In the genomic region with DNA sequence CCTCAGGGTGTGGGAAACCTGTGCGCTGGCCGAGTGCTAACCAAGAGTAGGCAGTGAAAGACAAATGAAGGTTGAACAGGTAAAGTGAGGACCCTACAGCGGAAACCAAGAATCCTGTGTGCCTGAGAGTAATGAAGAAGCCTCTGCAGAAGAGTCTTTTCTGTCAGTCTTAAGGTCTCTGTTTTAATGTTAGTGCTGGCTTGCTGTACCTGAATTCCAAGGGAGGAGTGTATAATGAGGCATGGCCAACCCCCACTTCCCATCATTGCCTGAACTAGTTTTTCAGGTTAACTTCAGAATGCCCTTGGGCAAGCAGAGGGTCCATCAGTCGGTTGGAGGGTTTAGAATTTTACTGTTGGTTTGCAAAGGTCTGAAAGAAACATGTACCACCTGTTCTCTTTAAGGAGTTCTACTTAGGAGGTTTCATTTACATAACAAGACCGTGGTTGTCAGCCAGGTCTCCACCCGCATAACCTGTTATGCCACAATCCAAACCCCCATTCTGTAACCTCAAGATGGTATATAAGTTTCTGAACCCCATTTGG, we compare ENCODE assay signal across 8 cellular contexts. TPM values are rescaled to one million over a fixed set of nuclear protein-coding genes. Genes with fewer than 3 reads are reported as not detected.
A peak's percentile ranks its signal among the peaks of the same experiment; 100 is the strongest.
DNase-seq lines count a peak whose midpoint lies in the region; ATAC-seq lines count a peak whose summit lies in the region.

No MANE protein-coding gene starts in this region.

- peak overlapping the region; percentile 99 for H3K4me3 Mint-ChIP-seq in activated naive CD4-positive, alpha-beta T cell treated with anti-CD3 and anti-CD28 coated beads, Interleukin-2, amount 50 U/mL, for 24 hours
- peak overlapping the region; percentile 99 for H3K4me3 Mint-ChIP-seq in activated T-helper 1 cell treated with anti-CD3 and anti-CD28 coated beads, Interleukin-12 subunit alpha, Interleukin-12 subunit beta, Interleukin-2, Interleukin-4 antibody, amounts not matched to agents 30 ng/mL and 10 ng/mL and 1 ng/mL, durations not matched to agents 14 hours and 24 hours and 36 hours
- peak overlapping the region; percentile 100 for H3K4me3 Mint-ChIP-seq in stimulated activated naive B cell treated with anti-CD40 and anti-IgM and Interleukin-4, amounts not matched to agents 10 μg/mL and 1 μg/mL and 100 μg/mL, for 72 hours

- no peaks in the 10 kb centered on the region for H3K9me3 Mint-ChIP-seq in activated naive CD4-positive, alpha-beta T cell treated with anti-CD3 and anti-CD28 coated beads, Interleukin-2, amount 50 U/mL, for 24 hours
- peaks cover 4% of the 10 kb centered on the region for H3K9me3 Mint-ChIP-seq in activated T-helper 1 cell treated with anti-CD3 and anti-CD28 coated beads, Interleukin-12 subunit alpha, Interleukin-12 subunit beta, Interleukin-2, Interleukin-4 antibody, amounts not matched to agents 30 ng/mL and 10 ng/mL and 1 ng/mL, durations not matched to agents 14 hours and 24 hours and 36 hours
- H3K9me3 Mint-ChIP-seq in stimulated activated naive B cell treated with anti-CD40 and anti-IgM and Interleukin-4, amounts not matched to agents 10 μg/mL and 1 μg/mL and 100 μg/mL, for 72 hours = peaks cover 0 to 4% of the 10 kb centered on the region in 2 donors

- H3K27ac Mint-ChIP-seq in activated naive CD4-positive, alpha-beta T cell treated with anti-CD3 and anti-CD28 coated beads, Interleukin-2, amount 50 U/mL, for 24 hours = peak overlapping the region; percentile 92
- peak overlapping the region; percentile 92 for H3K27ac Mint-ChIP-seq in activated T-helper 1 cell treated with anti-CD3 and anti-CD28 coated beads, Interleukin-12 subunit alpha, Interleukin-12 subunit beta, Interleukin-2, Interleukin-4 antibody, amounts not matched to agents 30 ng/mL and 10 ng/mL and 1 ng/mL, durations not matched to agents 14 hours and 24 hours and 36 hours
- H3K27ac Mint-ChIP-seq in stimulated activated naive B cell treated with anti-CD40 and anti-IgM and Interleukin-4, amounts not matched to agents 10 μg/mL and 1 μg/mL and 100 μg/mL, for 72 hours = peak overlapping the region; percentile 97

- no peak for DNase-seq in activated naive CD4-positive, alpha-beta T cell (lab: John Stamatoyannopoulos, UW)
- DNase-seq in activated T-helper 1 cell treated with anti-CD3 and anti-CD28 coated beads, Interleukin-12 subunit alpha, Interleukin-12 subunit beta, Interleukin-2, Interleukin-4 antibody, amounts not matched to agents 30 ng/mL and 10 ng/mL and 1 ng/mL, durations not matched to agents 14 hours and 24 hours and 36 hours (ENCODE audit: low spot score) = no peak
- DNase-seq in stimulated activated naive B cell treated with anti-CD40 and anti-IgM and Interleukin-4, amounts not matched to agents 10 μg/mL and 1 μg/mL and 100 μg/mL, for 72 hours = no peak
- DNase-seq in T1000 (lab: John Stamatoyannopoulos, UW) (no peak), HCEC 1CT (no peak)

- peaks cover 15% of the 10 kb centered on the region for H3K36me3 Mint-ChIP-seq in activated naive CD4-positive, alpha-beta T cell treated with anti-CD3 and anti-CD28 coated beads, Interleukin-2, amount 50 U/mL, for 24 hours
- H3K36me3 Mint-ChIP-seq in activated T-helper 1 cell treated with anti-CD3 and anti-CD28 coated beads, Interleukin-12 subunit alpha, Interleukin-12 subunit beta, Interleukin-2, Interleukin-4 antibody, amounts not matched to agents 30 ng/mL and 10 ng/mL and 1 ng/mL, durations not matched to agents 14 hours and 24 hours and 36 hours (ENCODE audit: low read depth) = peaks cover 28% of the 10 kb centered on the region
- peaks cover 19 to 28% of the 10 kb centered on the region in 2 donors for H3K36me3 Mint-ChIP-seq in stimulated activated naive B cell treated with anti-CD40 and anti-IgM and Interleukin-4, amounts not matched to agents 10 μg/mL and 1 μg/mL and 100 μg/mL, for 72 hours

- peak; percentile 31 for ATAC-seq in HG03095 (IDR thresholded peaks at IDR 0.05; ENCODE audit: unreplicated experiment)
- ATAC-seq in stimulated activated naive B cell treated with anti-CD40 and anti-IgM and Interleukin-4, amounts not matched to agents 10 μg/mL and 1 μg/mL and 100 μg/mL, for 72 hours (replicated peaks) = peak in 1 of 2 donors; percentile 0

- H3K4me3 ChIP-seq in iPS-18a (ENCODE audit: low read length) = peak overlapping the region; percentile 94

- peaks cover 5% of the 10 kb centered on the region for H3K4me1 ChIP-seq in iPS-18a (ENCODE audit: control insufficient read depth, low read depth, low read length)

- H3K9me3 ChIP-seq in iPS-18a (ENCODE audit: control insufficient read depth, low read depth, low read length) = peaks cover 4% of the 10 kb centered on the region

- intact Hi-C loops in activated T-helper 1 cell treated with anti-CD3 and anti-CD28 coated beads, Interleukin-12 subunit alpha, Interleukin-12 subunit beta, Interleukin-2, Interleukin-4 antibody, amounts not matched to agents 30 ng/mL and 10 ng/mL and 1 ng/mL, durations not matched to agents 14 hours and 24 hours and 36 hours (cut with micrococcal nuclease) = loop anchor here (1.0 to 2.0 kb wide), 5 partner anchors 31 to 1372 kb away; a partner anchor contains a TSS

- peaks cover 3% of the 10 kb centered on the region for H3K27me3 Mint-ChIP-seq in activated naive CD4-positive, alpha-beta T cell treated with anti-CD3 and anti-CD28 coated beads, Interleukin-2, amount 50 U/mL, for 24 hours
- H3K27me3 Mint-ChIP-seq in activated T-helper 1 cell treated with anti-CD3 and anti-CD28 coated beads, Interleukin-12 subunit alpha, Interleukin-12 subunit beta, Interleukin-2, Interleukin-4 antibody, amounts not matched to agents 30 ng/mL and 10 ng/mL and 1 ng/mL, durations not matched to agents 14 hours and 24 hours and 36 hours (ENCODE audit: insufficient read depth) = peaks cover 4% of the 10 kb centered on the region
- H3K27me3 Mint-ChIP-seq in stimulated activated naive B cell treated with anti-CD40 and anti-IgM and Interleukin-4, amounts not matched to agents 10 μg/mL and 1 μg/mL and 100 μg/mL, for 72 hours = peaks cover 0 to 6% of the 10 kb centered on the region in 2 donors

- no peaks in the 10 kb centered on the region for H3K27me3 ChIP-seq in iPS-18a (ENCODE audit: control insufficient read depth, insufficient read depth, low read length)

- peaks cover 39% of the 10 kb centered on the region for H3K4me1 Mint-ChIP-seq in activated naive CD4-positive, alpha-beta T cell treated with anti-CD3 and anti-CD28 coated beads, Interleukin-2, amount 50 U/mL, for 24 hours
- peaks cover 36% of the 10 kb centered on the region for H3K4me1 Mint-ChIP-seq in activated T-helper 1 cell treated with anti-CD3 and anti-CD28 coated beads, Interleukin-12 subunit alpha, Interleukin-12 subunit beta, Interleukin-2, Interleukin-4 antibody, amounts not matched to agents 30 ng/mL and 10 ng/mL and 1 ng/mL, durations not matched to agents 14 hours and 24 hours and 36 hours (ENCODE audit: low read depth)
- H3K4me1 Mint-ChIP-seq in stimulated activated naive B cell treated with anti-CD40 and anti-IgM and Interleukin-4, amounts not matched to agents 10 μg/mL and 1 μg/mL and 100 μg/mL, for 72 hours = peaks cover 9 to 36% of the 10 kb centered on the region in 2 donors

- H3K9ac ChIP-seq in iPS-18a (ENCODE audit: low read length) = peak overlapping the region; percentile 76

- H3K27ac ChIP-seq in iPS-18a (ENCODE audit: low read length) = no peak overlapping the region

- H3K36me3 ChIP-seq in iPS-18a (ENCODE audit: control insufficient read depth, low read depth, low read length) = peaks cover 22% of the 10 kb centered on the region

RNA-seq across cellular contexts. Expression of a gene that starts 0.6 kb away (rescaled TPM):
- total RNA-seq in activated T-helper 1 cell treated with anti-CD3 and anti-CD28 coated beads, Interleukin-12 subunit alpha, Interleukin-12 subunit beta, Interleukin-2, Interleukin-4 antibody, amounts not matched to agents 30 ng/mL and 10 ng/mL and 1 ng/mL, durations not matched to agents 14 hours and 24 hours and 36 hours = 142 and 144 TPM in 2 replicates

RNA-seq across cellular contexts. Expression of a gene that starts 30.9 kb away (rescaled TPM):
- total RNA-seq in activated T-helper 1 cell treated with anti-CD3 and anti-CD28 coated beads, Interleukin-12 subunit alpha, Interleukin-12 subunit beta, Interleukin-2, Interleukin-4 antibody, amounts not matched to agents 30 ng/mL and 10 ng/mL and 1 ng/mL, durations not matched to agents 14 hours and 24 hours and 36 hours = 27.8 and 29.6 TPM in 2 replicates

RNA-seq across cellular contexts. Expression of a gene that starts 31.9 kb away (rescaled TPM):
- total RNA-seq in activated T-helper 1 cell treated with anti-CD3 and anti-CD28 coated beads, Interleukin-12 subunit alpha, Interleukin-12 subunit beta, Interleukin-2, Interleukin-4 antibody, amounts not matched to agents 30 ng/mL and 10 ng/mL and 1 ng/mL, durations not matched to agents 14 hours and 24 hours and 36 hours = 264 and 265 TPM in 2 replicates
